In the genomic region with DNA sequence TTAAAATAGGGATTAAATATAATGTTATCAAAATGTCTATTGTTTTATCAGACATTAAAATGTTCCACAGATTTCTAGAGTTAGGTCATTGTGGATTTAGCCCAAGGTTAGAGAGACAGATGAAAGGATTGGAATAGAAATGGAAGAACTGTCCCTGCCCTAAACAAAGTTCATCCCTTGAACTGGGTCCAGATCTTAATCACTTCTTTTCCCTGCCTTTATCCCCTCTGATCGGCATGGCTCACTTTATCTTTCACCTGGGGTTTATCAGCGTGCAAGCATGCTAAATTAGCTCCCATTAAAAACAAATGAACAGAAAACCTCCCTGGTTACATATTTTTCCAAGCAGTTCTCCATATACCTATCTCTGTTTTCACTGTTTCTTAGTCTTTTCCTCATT, we compare ENCODE assay signal across 34 cellular contexts.
"Had no signal": no experiment of that assay in that cellular context is flagged by ENCODE, and none has a peak within 500 bp of the region (broad histone marks: within the 10 kb centered on the region; RNA-seq: fewer than 3 reads in every experiment).

No MANE protein-coding gene starts in this region.

- H3K4me3 ChIP-seq: MG63 had no signal

- H3K27ac ChIP-seq: KMS-11 had no signal

- H3K9me3 ChIP-seq: MG63 had no signal

- H3K9ac ChIP-seq: KMS-11 had no signal

- DNase-seq: Karpas-422, Kasumi-1, MG63, MM.1S, MV-4-11, NCI-H1048, NCI-H1092, NCI-H1092 treated with DMSO at 0.1 percent for 48 hours, NCI-H1105, NCI-H1105 treated with DMSO at 0.1 percent for 48 hours, NCI-H1417, NCI-H1417 treated with DMSO at 0.1 percent for 48 hours, NCI-H1436, NCI-H1436 treated with DMSO at 0.1 percent for 48 hours, NCI-H146, NCI-H1694, NCI-H1694 treated with DMSO at 0.1 percent for 48 hours, NCI-H187, NCI-H187 treated with DMSO at 0.1 percent for 48 hours, NCI-H1930, NCI-H2029, NCI-H2029 treated with DMSO at 0.1 percent for 48 hours, NCI-H2081, NCI-H2081 treated with DMSO at 0.1 percent for 48 hours, NCI-H2107, NCI-H2171, NCI-H2171 treated with DMSO at 0.1 percent for 48 hours, NCI-H2227 treated with DMSO at 0.1 percent for 48 hours, NCI-H226, NCI-H345, NCI-H446, NCI-H446 treated with DMSO at 0.1 percent for 48 hours, NCI-H510A had no signal

- H3K36me3 ChIP-seq: MG63 had no signal

- H3K27me3 ChIP-seq: MG63 had no signal

- H3K4me2 ChIP-seq: KMS-11 had no signal
